ENCODE assay signal across 20 cellular contexts in the genomic region with DNA sequence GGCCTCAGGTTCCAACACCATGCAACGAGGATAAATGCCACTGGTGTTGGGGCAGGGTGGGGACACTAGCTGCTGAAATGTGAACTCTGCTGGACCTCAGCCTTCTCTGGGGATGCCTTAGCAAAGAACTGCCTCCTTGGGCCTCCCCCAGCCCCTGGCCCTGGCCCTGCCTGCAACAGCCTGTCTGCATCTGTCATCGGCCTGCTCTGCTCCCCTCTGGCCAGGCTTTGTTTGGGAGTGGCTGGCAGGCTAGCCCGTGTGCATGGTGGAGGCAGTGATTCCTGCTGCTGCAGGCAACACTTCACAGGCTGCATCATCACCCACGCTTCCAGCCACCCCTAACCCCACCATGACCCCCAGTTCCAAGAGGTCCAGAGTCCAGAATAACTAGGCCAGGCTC. TPM values are rescaled to one million over a fixed set of nuclear protein-coding genes. Genes with fewer than 3 reads are reported as not detected.
A peak's percentile ranks its signal among the peaks of the same experiment; 100 is the strongest.
DNase-seq lines count a peak whose midpoint lies in the region; ATAC-seq and TF ChIP-seq lines count a peak whose summit lies in the region.
"Had no signal": no experiment of that assay in that cellular context is flagged by ENCODE, and none has a peak within 500 bp of the region (broad histone marks: within the 10 kb centered on the region; RNA-seq: fewer than 3 reads in every experiment).

No MANE protein-coding gene starts in this region.

- H3K27ac ChIP-seq in neuronal stem cell (replicated peaks; ENCODE audit: low read length), result no peak overlapping the region
- peak overlapping the region in 3 of 4 donors; percentile 17 to 41 (median 24) for H3K27ac ChIP-seq in gastrocnemius medialis
- H3K27ac ChIP-seq: BLaER1 had no signal

- POLR2A ChIA-PET in activated CD8-positive, alpha-beta T cell treated with anti-CD3 and anti-CD28 coated beads for 36 hours (lab: Charles Lee), result no interaction called here

- no peak overlapping the region for H4K91ac ChIP-seq in neuronal stem cell (ENCODE audit: low read depth, low read length, poor library complexity)

- peaks cover 0 to 3% of the 10 kb centered on the region in 2 donors for H3K4me1 ChIP-seq in neuronal stem cell (ENCODE audit: control insufficient read depth in 2 of 2, insufficient read depth in 1 of 2, low read depth in 1 of 2, low read length in 2 of 2)
- peaks cover 15 to 21% of the 10 kb centered on the region in 2 donors for H3K4me1 ChIP-seq in gastrocnemius medialis
- H3K4me1 ChIP-seq: BE2C, BLaER1, Caco-2 had no signal

- H3K36me3 ChIP-seq in neuronal stem cell (replicated peaks in 1 of 2; ENCODE audit: control insufficient read depth in 2 of 2, insufficient read depth in 2 of 2, low read length in 2 of 2) (no peaks in the 10 kb centered on the region), gastrocnemius medialis (no peaks in the 10 kb centered on the region)
- H3K36me3 ChIP-seq: BE2C, BLaER1 had no signal

- H3K27me3 ChIP-seq in neuronal stem cell (ENCODE audit: control insufficient read depth in 3 of 3, insufficient read depth in 3 of 3, low read depth in 1 of 3, low read length in 3 of 3) (peaks cover 0 to 39% (median 0%) of the 10 kb centered on the region in 3 experiments), gastrocnemius medialis (no peaks in the 10 kb centered on the region)
- H3K27me3 ChIP-seq: BE2C, BLaER1 had no signal

- H2BK12ac ChIP-seq in neuronal stem cell (ENCODE audit: low read length), result peak overlapping the region; percentile 87

- H3K9ac ChIP-seq in neuronal stem cell (ENCODE audit: low read depth, low read length, poor library complexity), result peak overlapping the region; percentile 46
- H3K9ac ChIP-seq: BLaER1 had no signal

- DNase-seq in neuronal stem cell (ENCODE audit: low spot score) (no peak), gastrocnemius medialis (no peak), COLO668 (lab: John Stamatoyannopoulos, UW; ENCODE audit: unreplicated experiment) (no peak)
- DNase-seq in stimulated activated naive CD8-positive, alpha-beta T cell treated with anti-CD3 and anti-CD28 coated beads, Interleukin-15, amount 100 ng/mL, for 72 hours, result no peak
- DNase-seq in activated CD8-positive, alpha-beta T cell treated with anti-CD3 and anti-CD28 coated beads for 36 hours, result no peak
- DNase-seq: 8988T; ACHN; BE2C; C1 segment of cervical spinal cord; Caco-2; Calu3; CD4-positive, alpha-beta memory T cell; CD4-positive, CD25-positive, alpha-beta regulatory T cell; CD8-positive, alpha-beta memory T cell; DMS79 treated with DMSO at 0.1 percent for 48 hours; GF-D8 had no signal

- WGBS in neuronal stem cell (ENCODE audit: extremely low coverage in 2 of 2, insufficient read length in 2 of 2, insufficient replicate concordance in 1 of 2), 2 donors, result no CpG with 5 or more reads among the region's 4 CpGs

- in situ Hi-C loops in gastrocnemius medialis (cut with MboI; ENCODE audit: low sequenced_read_pairs in 4 of 4), result loop anchor here in 1 of 4 donors (25.0 kb wide), 1 partner anchor 321 kb away; a partner anchor contains a TSS

- H3K9me3 ChIP-seq in neuronal stem cell (replicated peaks in 1 of 2; ENCODE audit: control insufficient read depth in 2 of 2, insufficient read depth in 1 of 2, low read depth in 1 of 2, low read length in 2 of 2) (peaks cover 0 to 7% of the 10 kb centered on the region in 2 donors), gastrocnemius medialis (no peaks in the 10 kb centered on the region)
- H3K9me3 ChIP-seq: BE2C, Caco-2 had no signal

- no peaks in the 10 kb centered on the region for H3K79me1 ChIP-seq in neuronal stem cell (ENCODE audit: low read depth, low read length)

- intact Hi-C loops in gastrocnemius medialis (cut with DNase I; ENCODE audit: low total_unique reads), result no loop called here
- intact Hi-C loops in activated CD8-positive, alpha-beta T cell treated with anti-CD3 and anti-CD28 coated beads for 36 hours (cut with micrococcal nuclease), result no loop called here

- peak overlapping the region; percentile 18 for H2BK15ac ChIP-seq in neuronal stem cell (ENCODE audit: low read length)

- H2BK120ac ChIP-seq in neuronal stem cell (ENCODE audit: low read depth, low read length), result peak overlapping the region; percentile 33

- H3K9me3 Mint-ChIP-seq in stimulated activated naive CD8-positive, alpha-beta T cell treated with anti-CD3 and anti-CD28 coated beads, Interleukin-15, amount 100 ng/mL, for 72 hours, result peaks cover 0 to 12% of the 10 kb centered on the region in 2 donors
- no peaks in the 10 kb centered on the region for H3K9me3 Mint-ChIP-seq in activated CD8-positive, alpha-beta T cell treated with anti-CD3 and anti-CD28 coated beads for 36 hours

- CTCF ChIA-PET in activated CD8-positive, alpha-beta T cell treated with anti-CD3 and anti-CD28 coated beads for 36 hours (lab: Charles Lee), result no interaction called here

- no peak overlapping the region for H3K4ac ChIP-seq in neuronal stem cell (ENCODE audit: low read length)

- no peak overlapping the region for H3K4me3 Mint-ChIP-seq in stimulated activated naive CD8-positive, alpha-beta T cell treated with anti-CD3 and anti-CD28 coated beads, Interleukin-15, amount 100 ng/mL, for 72 hours
- no peak overlapping the region for H3K4me3 Mint-ChIP-seq in activated CD8-positive, alpha-beta T cell treated with anti-CD3 and anti-CD28 coated beads for 36 hours
- H3K4me3 Mint-ChIP-seq: CD14-positive monocyte; CD4-positive, alpha-beta memory T cell; CD4-positive, CD25-positive, alpha-beta regulatory T cell; CD8-positive, alpha-beta memory T cell had no signal

- H3K27ac Mint-ChIP-seq in stimulated activated naive CD8-positive, alpha-beta T cell treated with anti-CD3 and anti-CD28 coated beads, Interleukin-15, amount 100 ng/mL, for 72 hours, result no peak overlapping the region
- H3K27ac Mint-ChIP-seq in activated CD8-positive, alpha-beta T cell treated with anti-CD3 and anti-CD28 coated beads for 36 hours, result no peak overlapping the region
- H3K27ac Mint-ChIP-seq: CD14-positive monocyte; CD4-positive, alpha-beta memory T cell; CD4-positive, CD25-positive, alpha-beta regulatory T cell; CD8-positive, alpha-beta memory T cell had no signal

- H3K18ac ChIP-seq in neuronal stem cell (ENCODE audit: low read length), result peak overlapping the region; percentile 13

- H3K4me1 Mint-ChIP-seq in stimulated activated naive CD8-positive, alpha-beta T cell treated with anti-CD3 and anti-CD28 coated beads, Interleukin-15, amount 100 ng/mL, for 72 hours, result no peaks in the 10 kb centered on the region
- H3K4me1 Mint-ChIP-seq in activated CD8-positive, alpha-beta T cell treated with anti-CD3 and anti-CD28 coated beads for 36 hours (ENCODE audit: low read depth), result no peaks in the 10 kb centered on the region
- H3K4me1 Mint-ChIP-seq: CD14-positive monocyte; CD4-positive, alpha-beta memory T cell; CD4-positive, CD25-positive, alpha-beta regulatory T cell; CD8-positive, alpha-beta memory T cell had no signal

- TF ChIP-seq CTCF in gastrocnemius medialis (IDR thresholded peaks at IDR 0.05 in 4 of 5, conservative IDR thresholded peaks at IDR 0.05 in 1 of 5), result no peak
- no peak for TF ChIP-seq CTCF in activated CD8-positive, alpha-beta T cell treated with anti-CD3 and anti-CD28 coated beads for 36 hours (IDR thresholded peaks at IDR 0.05)

- H2BK5ac ChIP-seq in neuronal stem cell (ENCODE audit: low read length), result no peak overlapping the region

- H3K4me2 ChIP-seq in neuronal stem cell (ENCODE audit: insufficient read depth, low read length, poor library complexity, severe bottlenecking), result no peak overlapping the region
- H3K4me2 ChIP-seq: BLaER1 had no signal

- no peak overlapping the region for H3K4me3 ChIP-seq in neuronal stem cell (ENCODE audit: low read length in 2 of 2)
- no peak overlapping the region for H3K4me3 ChIP-seq in gastrocnemius medialis
- H3K4me3 ChIP-seq: BLaER1 had no signal

- H3K23ac ChIP-seq in neuronal stem cell (ENCODE audit: low read depth, low read length, poor library complexity), result no peak overlapping the region

- no peak overlapping the region for H4K8ac ChIP-seq in neuronal stem cell (ENCODE audit: low read depth, low read length)

- TF ChIP-seq POLR2A in gastrocnemius medialis (IDR thresholded peaks at IDR 0.05), result no peak

- ATAC-seq in gastrocnemius medialis, result no peak
- no peak for ATAC-seq in stimulated activated naive CD8-positive, alpha-beta T cell treated with anti-CD3 and anti-CD28 coated beads, Interleukin-15, amount 100 ng/mL, for 72 hours
- ATAC-seq in activated CD8-positive, alpha-beta T cell treated with anti-CD3 and anti-CD28 coated beads for 36 hours, result no peak

- H3K36me3 Mint-ChIP-seq in activated CD8-positive, alpha-beta T cell treated with anti-CD3 and anti-CD28 coated beads for 36 hours (ENCODE audit: low read depth), result no peaks in the 10 kb centered on the region
- H3K36me3 Mint-ChIP-seq: CD14-positive monocyte; CD4-positive, alpha-beta memory T cell; CD4-positive, CD25-positive, alpha-beta regulatory T cell; CD8-positive, alpha-beta memory T cell had no signal

- peaks cover 7% of the 10 kb centered on the region for H3K27me3 Mint-ChIP-seq in stimulated activated naive CD8-positive, alpha-beta T cell treated with anti-CD3 and anti-CD28 coated beads, Interleukin-15, amount 100 ng/mL, for 72 hours
- peaks cover 13% of the 10 kb centered on the region for H3K27me3 Mint-ChIP-seq in activated CD8-positive, alpha-beta T cell treated with anti-CD3 and anti-CD28 coated beads for 36 hours

- H2AK5ac ChIP-seq in neuronal stem cell (ENCODE audit: low read depth, low read length), result peak overlapping the region; percentile 13

- H2AFZ ChIP-seq in neuronal stem cell (ENCODE audit: low read length), result no peak overlapping the region

- H3K14ac ChIP-seq in neuronal stem cell (ENCODE audit: low read length), result peak overlapping the region; percentile 66

RNA-seq across cellular contexts. Expression of a gene that starts 11.5 kb away (rescaled TPM):
- polyA plus RNA-seq in neuronal stem cell (2013, experiment 1 of 2), result not detected
- polyA plus RNA-seq in neuronal stem cell (2013, experiment 2 of 2), result not detected
- total RNA-seq in gastrocnemius medialis, result 10 to 100 TPM in 2 of 4 donors, 1 to 10 TPM in 2; 3.5 to 20.6 (median 10.4) TPM
- not detected for total RNA-seq in activated CD8-positive, alpha-beta T cell treated with anti-CD3 and anti-CD28 coated beads for 36 hours
- total RNA-seq: A673; Caco-2; Calu3; CD4-positive, alpha-beta memory T cell; CD4-positive, CD25-positive, alpha-beta regulatory T cell; CD8-positive, alpha-beta memory T cell had no signal
- polyA plus RNA-seq: AG04450; CD14-positive monocyte; CD4-positive, alpha-beta memory T cell; CD4-positive, CD25-positive, alpha-beta regulatory T cell; CD8-positive, alpha-beta memory T cell had no signal

RNA-seq across cellular contexts. Expression of a gene that starts 26.7 kb away (rescaled TPM):
- 2.0 TPM for polyA plus RNA-seq in neuronal stem cell (2013, experiment 1 of 2)
- 1.9 TPM for polyA plus RNA-seq in neuronal stem cell (2013, experiment 2 of 2)
- total RNA-seq in gastrocnemius medialis, result under 1 TPM; 0.03 to 0.53 (median 0.15) TPM
- not detected for total RNA-seq in activated CD8-positive, alpha-beta T cell treated with anti-CD3 and anti-CD28 coated beads for 36 hours
- total RNA-seq: CD4-positive, alpha-beta memory T cell; CD4-positive, CD25-positive, alpha-beta regulatory T cell; CD8-positive, alpha-beta memory T cell had no signal
- polyA plus RNA-seq: AG04450; CD14-positive monocyte; CD8-positive, alpha-beta memory T cell had no signal

Comparison
In these comparisons a context has a peak if more than half of its experiments do, and no peak if none do; other contexts are left out.
1. RNA of a gene that starts 11.5 kb away (total RNA-seq): 3.5 to 20.6 TPM in gastrocnemius medialis; not detected in activated CD8-positive, alpha-beta T cell treated with anti-CD3 and anti-CD28 coated beads for 36 hours; every median in the first group is over 4 times any median in the second.